1 cellular context compared by ENCODE assay signal in the genomic region with DNA sequence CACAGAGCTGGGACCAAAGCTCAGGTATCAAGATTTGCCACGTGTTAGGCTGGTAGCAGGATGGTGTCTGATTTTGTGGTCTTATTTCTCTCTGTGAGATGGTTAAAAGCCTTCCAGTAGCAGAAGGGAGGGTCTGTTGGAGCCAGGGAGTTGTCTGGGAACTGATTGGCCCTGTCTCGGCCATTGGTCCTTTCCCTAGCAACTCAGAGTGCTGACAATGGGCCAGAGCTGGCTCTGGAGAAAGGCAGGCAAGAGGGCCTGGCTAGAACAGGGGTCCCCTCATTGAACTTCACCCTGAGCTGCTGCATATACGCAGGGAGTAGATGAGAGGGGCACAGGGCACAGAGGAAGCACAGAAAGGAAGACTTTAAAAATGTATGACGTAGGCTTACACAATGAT.
TF ChIP-seq lines count a peak whose summit lies in the region.

No MANE protein-coding gene starts in this region.

TF ChIP-seq in K562, 482 proteins besides CTCF, POLR2A, EP300 and RAD21 (continued from another document):
- TF ChIP-seq ZNF347 (CRISPR knock-in tag; IDR thresholded peaks at IDR 0.05; ENCODE audit: low read depth) (no peak), ZNF695 (CRISPR knock-in tag; IDR thresholded peaks at IDR 0.05) (no peak), PURB (CRISPR knock-in tag; IDR thresholded peaks at IDR 0.05; ENCODE audit: low read depth) (no peak), ZNF124 (CRISPR knock-in tag; IDR thresholded peaks at IDR 0.05) (no peak), SNRNP70 (optimal IDR thresholded peaks at IDR 0.05; ENCODE audit: low read depth, low read length) (no peak), ZNF76 (CRISPR knock-in tag; IDR thresholded peaks at IDR 0.05; ENCODE audit: borderline replicate concordance) (no peak), SP1 (CRISPR knock-in tag; IDR thresholded peaks at IDR 0.05) (no peak)
- TF ChIP-seq, protein P1, sequence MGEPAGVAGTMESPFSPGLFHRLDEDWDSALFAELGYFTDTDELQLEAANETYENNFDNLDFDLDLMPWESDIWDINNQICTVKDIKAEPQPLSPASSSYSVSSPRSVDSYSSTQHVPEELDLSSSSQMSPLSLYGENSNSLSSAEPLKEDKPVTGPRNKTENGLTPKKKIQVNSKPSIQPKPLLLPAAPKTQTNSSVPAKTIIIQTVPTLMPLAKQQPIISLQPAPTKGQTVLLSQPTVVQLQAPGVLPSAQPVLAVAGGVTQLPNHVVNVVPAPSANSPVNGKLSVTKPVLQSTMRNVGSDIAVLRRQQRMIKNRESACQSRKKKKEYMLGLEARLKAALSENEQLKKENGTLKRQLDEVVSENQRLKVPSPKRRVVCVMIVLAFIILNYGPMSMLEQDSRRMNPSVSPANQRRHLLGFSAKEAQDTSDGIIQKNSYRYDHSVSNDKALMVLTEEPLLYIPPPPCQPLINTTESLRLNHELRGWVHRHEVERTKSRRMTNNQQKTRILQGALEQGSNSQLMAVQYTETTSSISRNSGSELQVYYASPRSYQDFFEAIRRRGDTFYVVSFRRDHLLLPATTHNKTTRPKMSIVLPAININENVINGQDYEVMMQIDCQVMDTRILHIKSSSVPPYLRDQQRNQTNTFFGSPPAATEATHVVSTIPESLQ (CRISPR knock-in tag; IDR thresholded peaks at IDR 0.05), result no peak
